In genomic region chr13:43787518-43787891, GRCh38 we compare ENCODE assay signal across 8 cellular contexts. TPM values are rescaled to one million over a fixed set of nuclear protein-coding genes. Genes with fewer than 3 reads are reported as not detected.
A peak's percentile ranks its signal among the peaks of the same experiment; 100 is the strongest.
DNase-seq lines count a peak whose midpoint lies in the region; ATAC-seq, FAIRE-seq and TF ChIP-seq lines count a peak whose summit lies in the region.

No MANE protein-coding gene starts in this region.

- ATAC-seq in naive thymus-derived CD4-positive, alpha-beta T cell: peak; percentile 7
- no peak for ATAC-seq in GM21723 (IDR thresholded peaks at IDR 0.05; ENCODE audit: unreplicated experiment)

- intact Hi-C loops in naive thymus-derived CD4-positive, alpha-beta T cell (cut with micrococcal nuclease): no loop called here

- H3K4me3 Mint-ChIP-seq in chondrocyte (ENCODE audit: unreplicated experiment): peak overlapping the region; percentile 88
- H3K4me3 Mint-ChIP-seq in naive thymus-derived CD4-positive, alpha-beta T cell: peak overlapping the region; percentile 41 to 91 (median 60)

- H3K36me3 ChIP-seq in HUES6 (ENCODE audit: control insufficient read depth, insufficient read depth, low read length): no peaks in the 10 kb centered on the region
- no peaks in the 10 kb centered on the region for H3K36me3 ChIP-seq in naive thymus-derived CD4-positive, alpha-beta T cell (ENCODE audit: control insufficient read depth in 2 of 3, insufficient read depth in 3 of 3, low read length in 3 of 3)

- peaks cover 57% of the 10 kb centered on the region for H3K27me3 ChIP-seq in HUES6 (ENCODE audit: control insufficient read depth, insufficient read depth, low read length)
- H3K27me3 ChIP-seq in naive thymus-derived CD4-positive, alpha-beta T cell (ENCODE audit: control insufficient read depth in 2 of 2, insufficient read depth in 2 of 2, low read length in 2 of 2): peaks cover 0 to 7% of the 10 kb centered on the region in 2 donors

- peaks cover 6% of the 10 kb centered on the region; the same call in 1 of the 2 replicates for H3K4me1 ChIP-seq in HUES6 (ENCODE audit: control insufficient read depth, insufficient read depth, low read length)
- peaks cover 0 to 4% of the 10 kb centered on the region in 2 donors for H3K4me1 ChIP-seq in naive thymus-derived CD4-positive, alpha-beta T cell (ENCODE audit: control insufficient read depth in 2 of 2, insufficient read depth in 2 of 2, low read length in 2 of 2)

- H3K9me3 ChIP-seq in HUES6 (ENCODE audit: control insufficient read depth, insufficient read depth, low read depth, low read length): no peaks in the 10 kb centered on the region
- no peaks in the 10 kb centered on the region for H3K9me3 ChIP-seq in naive thymus-derived CD4-positive, alpha-beta T cell (ENCODE audit: control insufficient read depth in 2 of 3, low read length in 3 of 3)

- H3K36me3 Mint-ChIP-seq in chondrocyte (ENCODE audit: low read depth): no peaks in the 10 kb centered on the region
- no peaks in the 10 kb centered on the region for H3K36me3 Mint-ChIP-seq in naive thymus-derived CD4-positive, alpha-beta T cell

- no peak for FAIRE-seq in urothelium cell line (lab: Jason Lieb, UNC)

- no peak overlapping the region for H3K27ac ChIP-seq in HUES6 (ENCODE audit: low read depth, low read length)
- no peak overlapping the region for H3K27ac ChIP-seq in naive thymus-derived CD4-positive, alpha-beta T cell (ENCODE audit: low read depth, low read length)

- POLR2A ChIA-PET in naive thymus-derived CD4-positive, alpha-beta T cell (lab: Charles Lee): no interaction called here

- H3K27me3 Mint-ChIP-seq in chondrocyte (ENCODE audit: low read depth): no peaks in the 10 kb centered on the region
- peaks cover 32 to 61% (median 46%) of the 10 kb centered on the region in 5 donors for H3K27me3 Mint-ChIP-seq in naive thymus-derived CD4-positive, alpha-beta T cell

- H3K27ac Mint-ChIP-seq in chondrocyte (ENCODE audit: unreplicated experiment): peak overlapping the region; percentile 27
- no peak overlapping the region for H3K27ac Mint-ChIP-seq in naive thymus-derived CD4-positive, alpha-beta T cell

- H3K9ac ChIP-seq in HUES6 (ENCODE audit: low read length): peak overlapping the region; percentile 62

- H3K4me1 Mint-ChIP-seq in chondrocyte (ENCODE audit: low read depth): peaks cover 24% of the 10 kb centered on the region
- H3K4me1 Mint-ChIP-seq in naive thymus-derived CD4-positive, alpha-beta T cell: peaks cover 0 to 20% (median 13%) of the 10 kb centered on the region in 7 donors

- DNase-seq in AG10803 (ENCODE audit: low read depth): no peak
- DNase-seq in chondrocyte (ENCODE audit: low spot score): no peak
- DNase-seq in naive thymus-derived CD4-positive, alpha-beta T cell: no peak
- no peak for DNase-seq in urothelium cell line (ENCODE audit: low spot score)
- no peak for DNase-seq in iPS-NIHi7 (ENCODE audit: extremely low spot score)
- DNase-seq in NCI-H526 treated with DMSO at 0.1 percent for 48 hours (lab: John Stamatoyannopoulos, UW): no peak

- no peaks in the 10 kb centered on the region for H3K9me3 Mint-ChIP-seq in chondrocyte (ENCODE audit: low read depth)
- no peaks in the 10 kb centered on the region for H3K9me3 Mint-ChIP-seq in naive thymus-derived CD4-positive, alpha-beta T cell

- CTCF ChIA-PET in naive thymus-derived CD4-positive, alpha-beta T cell (lab: Charles Lee): no interaction called here

- H3K4me3 ChIP-seq in AG10803 (ENCODE audit: low read length): peak overlapping the region; percentile 70
- peak overlapping the region; percentile 68 for H3K4me3 ChIP-seq in HUES6 (ENCODE audit: low read depth, low read length)
- peak overlapping the region; percentile 24 for H3K4me3 ChIP-seq in naive thymus-derived CD4-positive, alpha-beta T cell (ENCODE audit: low read length)

- TF ChIP-seq CTCF in AG10803 (conservative IDR thresholded peaks at IDR 0.05; ENCODE audit: low read length) (no peak), chondrocyte (IDR thresholded peaks at IDR 0.05) (no peak)

RNA-seq across cellular contexts. Expression of gene ENOX1, which starts 0.7 kb away (rescaled TPM):
- total RNA-seq in chondrocyte: 2.0 to 6.1 TPM (median 2.3 TPM) in 3 replicates
- total RNA-seq in naive thymus-derived CD4-positive, alpha-beta T cell: under 1 TPM in 1 of 5 experiments, not detected in 4; 0.17 TPM
- not detected for polyA plus RNA-seq in naive thymus-derived CD4-positive, alpha-beta T cell
